1 cellular context compared by ENCODE assay signal in genomic region chr11:130188585-130189347, GRCh38.
TF ChIP-seq lines count a peak whose summit lies in the region.

No MANE protein-coding gene starts in this region.

TF ChIP-seq in HepG2, 621 proteins besides CTCF, POLR2A, EP300 and RAD21:
- TF ChIP-seq LCORL (IDR thresholded peaks at IDR 0.05), result peak; percentile 77
- no peak for TF ChIP-seq LCORL (CRISPR knock-in tag; IDR thresholded peaks at IDR 0.05)
- TF ChIP-seq SMAD1 (CRISPR knock-in tag; IDR thresholded peaks at IDR 0.05; ENCODE audit: borderline replicate concordance, low read depth), result 0 out of 2 replicates have a peak, but pooled peaks have one; percentile 46
- no peak for TF ChIP-seq ZMAT5 (CRISPR knock-in tag; IDR thresholded peaks at IDR 0.05; ENCODE audit: borderline replicate concordance, low read depth)
- no peak for TF ChIP-seq NFYC (CRISPR knock-in tag; IDR thresholded peaks at IDR 0.05)
- TF ChIP-seq ZNF547 (CRISPR knock-in tag; IDR thresholded peaks at IDR 0.05), result no peak
- no peak for TF ChIP-seq SYNCRIP (IDR thresholded peaks at IDR 0.05; ENCODE audit: insufficient read depth, low read depth, low read length)
- no peak for TF ChIP-seq U2AF2 (IDR thresholded peaks at IDR 0.05; ENCODE audit: low read depth, low read length)
- no peak for TF ChIP-seq E2F5 (CRISPR knock-in tag; conservative IDR thresholded peaks at IDR 0.05)
